ENCODE assay signal across 20 cellular contexts in the genomic region with DNA sequence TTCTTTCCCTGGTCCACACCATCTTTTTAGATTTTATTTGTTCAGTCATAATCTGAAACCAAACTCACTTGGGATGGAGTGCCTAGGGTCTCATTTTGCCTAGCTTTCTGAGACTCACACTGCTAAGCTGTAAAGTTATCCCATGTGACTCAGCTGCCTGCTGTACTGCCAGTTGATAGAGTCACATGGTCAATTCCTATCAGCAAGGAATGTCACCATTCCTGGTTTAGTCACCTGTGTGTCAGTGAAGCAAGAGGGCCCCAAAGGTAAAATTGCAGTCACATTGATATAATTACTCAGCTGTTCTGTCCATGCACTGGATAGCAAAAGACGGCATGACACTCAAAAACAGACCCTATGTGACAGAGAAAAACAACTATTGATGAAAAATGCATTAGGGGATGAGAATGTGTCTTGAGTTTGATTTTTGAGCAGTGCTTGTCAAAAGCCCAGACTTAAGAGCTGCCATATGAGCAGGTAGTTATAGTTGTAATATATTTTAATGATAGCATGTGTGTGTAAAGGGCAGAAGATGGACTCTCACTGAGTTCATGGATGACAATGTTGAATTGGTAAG.
"Had no signal": no experiment of that assay in that cellular context is flagged by ENCODE, and none has a peak within 500 bp of the region (broad histone marks: within the 10 kb centered on the region; RNA-seq: fewer than 3 reads in every experiment).

No MANE protein-coding gene starts in this region.

- H3K36me3 ChIP-seq: gastroesophageal sphincter, lower lobe of right lung, ovary, stomach, uterus had no signal

- H3K9me3 Mint-ChIP-seq: activated T-helper 1 cell treated with anti-CD3 and anti-CD28 coated beads, Interleukin-12 subunit alpha, Interleukin-12 subunit beta, Interleukin-2, Interleukin-4 antibody, amounts not matched to agents 30 ng/mL and 10 ng/mL and 1 ng/mL, durations not matched to agents 14 hours and 24 hours and 36 hours had no signal

- H3K4me3 ChIP-seq: gastroesophageal sphincter, lower lobe of right lung, ovary, stomach, testis, uterus had no signal

- ATAC-seq: effector memory CD8-positive, alpha-beta T cell; gastroesophageal sphincter; lower lobe of right lung had no signal

- H3K27me3 ChIP-seq: gastroesophageal sphincter, ovary, stomach, testis, uterus had no signal

- H3K4me3 Mint-ChIP-seq: activated CD4-positive, alpha-beta T cell treated with anti-CD3 and anti-CD28 coated beads, Interleukin-2, amount 10 ng/mL, durations not matched to agents 7 days and 5 days; activated T-helper 1 cell treated with anti-CD3 and anti-CD28 coated beads, Interleukin-12 subunit alpha, Interleukin-12 subunit beta, Interleukin-2, Interleukin-4 antibody, amounts not matched to agents 30 ng/mL and 10 ng/mL and 1 ng/mL, durations not matched to agents 14 hours and 24 hours and 36 hours; effector memory CD8-positive, alpha-beta T cell; naive B cell; WTC11 had no signal

- H3K4me1 ChIP-seq: gastroesophageal sphincter, lower lobe of right lung, stomach, testis, uterus had no signal

- H3K4me1 Mint-ChIP-seq: activated CD4-positive, alpha-beta T cell treated with anti-CD3 and anti-CD28 coated beads, Interleukin-2, amount 10 ng/mL, durations not matched to agents 7 days and 5 days; naive B cell had no signal

- H3K9me3 ChIP-seq: gastroesophageal sphincter, lower lobe of right lung, ovary, testis, uterus had no signal

- H3K27ac ChIP-seq: gastroesophageal sphincter, lower lobe of right lung, ovary, stomach, testis, uterus had no signal

- H3K27ac Mint-ChIP-seq: activated CD4-positive, alpha-beta T cell treated with anti-CD3 and anti-CD28 coated beads, Interleukin-2, amount 10 ng/mL, durations not matched to agents 7 days and 5 days; activated T-helper 1 cell treated with anti-CD3 and anti-CD28 coated beads, Interleukin-12 subunit alpha, Interleukin-12 subunit beta, Interleukin-2, Interleukin-4 antibody, amounts not matched to agents 30 ng/mL and 10 ng/mL and 1 ng/mL, durations not matched to agents 14 hours and 24 hours and 36 hours; effector memory CD8-positive, alpha-beta T cell; naive B cell; WTC11 had no signal

- DNase-seq: activated CD4-positive, alpha-beta T cell treated with anti-CD3 and anti-CD28 coated beads, Interleukin-2, amount 10 ng/mL, durations not matched to agents 7 days and 5 days; activated CD8-positive, alpha-beta memory T cell treated with anti-CD3 and anti-CD28 coated beads, Interleukin-2, amount 50 U/mL, for 48 hours; activated naive CD4-positive, alpha-beta T cell; anterior cingulate cortex; cerebellar nuclear complex; effector memory CD8-positive, alpha-beta T cell; erythroblast; kidney glomerular epithelial cell; lower lobe of right lung; midbrain; naive B cell; ovary; stimulated activated CD4-positive, alpha-beta T cell treated with anti-CD3 and anti-CD28 coated beads, Interleukin-1b, Interleukin-23, amount 100 ng/mL, for 48 hours; stomach; T-helper 2 cell; testis; uterus had no signal
